1 cellular context compared by ENCODE assay signal in the genomic region with DNA sequence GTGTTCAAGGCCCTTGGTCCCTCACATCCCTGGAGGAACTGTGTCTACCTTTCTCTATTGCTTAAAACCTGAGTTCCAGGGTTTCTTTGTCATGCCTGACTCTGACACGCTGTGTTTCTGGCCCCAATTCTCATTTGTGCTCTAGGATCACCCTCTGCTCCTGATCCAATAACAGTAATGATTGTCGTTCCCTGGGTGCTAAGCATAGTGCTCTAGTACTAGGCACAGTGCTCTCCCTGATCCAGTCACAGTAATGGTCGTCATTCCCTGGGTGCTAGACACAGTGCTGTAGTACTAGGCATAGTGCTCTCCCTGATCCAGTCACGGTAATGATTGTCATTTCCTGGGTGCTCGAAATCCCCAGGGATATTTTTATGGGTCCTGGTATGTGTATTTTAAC.
TF ChIP-seq lines count a peak whose summit lies in the region.

No MANE protein-coding gene starts in this region.

TF ChIP-seq in HCT116, 20 proteins besides CTCF, POLR2A, EP300 and RAD21 (continued from another document):
- no peak for TF ChIP-seq TCF7L2 (IDR thresholded peaks at IDR 0.05; ENCODE audit: borderline replicate concordance, extremely low read depth, insufficient read depth, insufficient read length)
- TF ChIP-seq, protein P1, sequence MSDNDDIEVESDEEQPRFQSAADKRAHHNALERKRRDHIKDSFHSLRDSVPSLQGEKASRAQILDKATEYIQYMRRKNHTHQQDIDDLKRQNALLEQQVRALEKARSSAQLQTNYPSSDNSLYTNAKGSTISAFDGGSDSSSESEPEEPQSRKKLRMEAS (IDR thresholded peaks at IDR 0.05), result no peak
- TF ChIP-seq ZNF274 (IDR thresholded peaks at IDR 0.05; ENCODE audit: low read depth, low read length), result no peak
- no peak for TF ChIP-seq SIN3A (IDR thresholded peaks at IDR 0.05; ENCODE audit: low read depth)
